Comparison of ENCODE assay signal across 9 cellular contexts in genomic region chr7:131235489-131236317, GRCh38.
DNase-seq lines count a peak whose midpoint lies in the region; ATAC-seq and TF ChIP-seq lines count a peak whose summit lies in the region.
"Had no signal": no experiment of that assay in that cellular context is flagged by ENCODE, and none has a peak within 500 bp of the region (broad histone marks: within the 10 kb centered on the region; RNA-seq: fewer than 3 reads in every experiment).

No MANE protein-coding gene starts in this region.

- H3K4me3 ChIP-seq in mesenchymal stem cell (ENCODE audit: insufficient read depth in 1 of 2, low read depth in 1 of 2, low read length in 2 of 2): peak overlapping the region in 1 of 2 experiments; percentile 1

- H4K8ac ChIP-seq in mesenchymal stem cell (ENCODE audit: low read length): no peak overlapping the region

- H3K18ac ChIP-seq in mesenchymal stem cell (ENCODE audit: low read depth in 1 of 2, low read length in 2 of 2): no peak overlapping the region

- H2BK120ac ChIP-seq in mesenchymal stem cell (ENCODE audit: low read depth, low read length): no peak overlapping the region

- peak; percentile 25 for DNase-seq in DMS 273 (lab: John Stamatoyannopoulos, UW; ENCODE audit: unreplicated experiment)
- DNase-seq in DMS 273 treated with DMSO at 0.1 percent for 48 hours (lab: John Stamatoyannopoulos, UW): no peak
- DNase-seq in activated B cell treated with CpG ODN at 0.5 μM for 24 hours: no peak
- DNase-seq in brain pericyte (ENCODE audit: low read depth, low spot score): peak; percentile 91
- peak; percentile 97 for DNase-seq in mesenchymal stem cell
- peak; percentile 60 to 65 for DNase-seq in stimulated activated CD8-positive, alpha-beta memory T cell treated with anti-CD3 and anti-CD28 coated beads, Interleukin-4, amount 100 ng/mL, for 4 hours (ENCODE audit: low read depth in 2 of 2, low spot score in 1 of 2)
- DNase-seq in SIG-M5 (lab: John Stamatoyannopoulos, UW): no peak

- no peaks in the 10 kb centered on the region for H3K9me3 Mint-ChIP-seq in activated B cell treated with CpG ODN at 0.5 μM for 24 hours

- no peak overlapping the region for H3K4me2 ChIP-seq in mesenchymal stem cell (ENCODE audit: low read length, poor library complexity, severe bottlenecking)

- H3K27ac Mint-ChIP-seq in activated B cell treated with CpG ODN at 0.5 μM for 24 hours: peak overlapping the region; percentile 81

- no peak overlapping the region for H2AFZ ChIP-seq in mesenchymal stem cell (ENCODE audit: low read depth, low read length)

- 55% methylated on average over 11 of the region's 13 CpGs for WGBS in mesenchymal stem cell

- POLR2A ChIA-PET in activated B cell treated with CpG ODN at 0.5 μM for 24 hours (lab: Charles Lee): interaction anchor here (0.8 to 1.5 kb wide), 4 partner anchors 112 to 128 kb away, joined by 3 to 7 read pairs (median 4); no protein-coding TSS in a partner anchor

- ATAC-seq in activated B cell treated with CpG ODN at 0.5 μM for 24 hours (ENCODE audit: low read depth) (peak; percentile 55), GM21423 (IDR thresholded peaks at IDR 0.05; ENCODE audit: unreplicated experiment) (no peak)

- no peaks in the 10 kb centered on the region for H3K27me3 Mint-ChIP-seq in activated B cell treated with CpG ODN at 0.5 μM for 24 hours

- no peak overlapping the region for H3K4me3 Mint-ChIP-seq in activated B cell treated with CpG ODN at 0.5 μM for 24 hours

- H2BK12ac ChIP-seq in mesenchymal stem cell (ENCODE audit: low read length in 2 of 2): no peak overlapping the region

- TF ChIP-seq CTCF in activated B cell treated with CpG ODN at 0.5 μM for 24 hours (IDR thresholded peaks at IDR 0.05): no peak

- peaks cover 2% of the 10 kb centered on the region for H3K36me3 Mint-ChIP-seq in activated B cell treated with CpG ODN at 0.5 μM for 24 hours (ENCODE audit: low read depth)

- no peak overlapping the region for H3K14ac ChIP-seq in mesenchymal stem cell (ENCODE audit: low read length in 2 of 2)

- H2BK5ac ChIP-seq in mesenchymal stem cell (ENCODE audit: low read depth, low read length, poor library complexity, severe bottlenecking): no peak overlapping the region

- H3K23ac ChIP-seq in mesenchymal stem cell (ENCODE audit: low read length in 2 of 2): no peak overlapping the region

- H3K27ac ChIP-seq in mesenchymal stem cell (ENCODE audit: low read length, poor library complexity, severe bottlenecking): peak overlapping the region; percentile 65
- H3K27ac ChIP-seq: 22Rv1 had no signal

- intact Hi-C loops in activated B cell treated with CpG ODN at 0.5 μM for 24 hours (cut with micrococcal nuclease): loop anchor here (1.0 kb wide), 1 partner anchor 124 kb away; no protein-coding TSS in a partner anchor

- H3K4me1 Mint-ChIP-seq in activated B cell treated with CpG ODN at 0.5 μM for 24 hours: peaks cover 25% of the 10 kb centered on the region

- no peaks in the 10 kb centered on the region for H3K79me1 ChIP-seq in mesenchymal stem cell (replicated peaks; ENCODE audit: low read length, poor library complexity, severe bottlenecking)

- H3K9me3 ChIP-seq in mesenchymal stem cell (ENCODE audit: control insufficient read depth, low read length): no peaks in the 10 kb centered on the region

- no peak overlapping the region for H3K4ac ChIP-seq in mesenchymal stem cell (ENCODE audit: low read depth in 1 of 2, low read length in 2 of 2)

- no peaks in the 10 kb centered on the region for H3K36me3 ChIP-seq in mesenchymal stem cell (ENCODE audit: control insufficient read depth in 1 of 2, insufficient read depth in 2 of 2, low read depth in 1 of 2, low read length in 2 of 2)

- peaks cover 4% of the 10 kb centered on the region for H3K4me1 ChIP-seq in mesenchymal stem cell (ENCODE audit: control insufficient read depth, insufficient read depth, low read depth, low read length)

- no peak overlapping the region for H2BK15ac ChIP-seq in mesenchymal stem cell (ENCODE audit: low read depth, poor library complexity, severe bottlenecking)

- no peaks in the 10 kb centered on the region for H3K27me3 ChIP-seq in mesenchymal stem cell (ENCODE audit: control insufficient read depth in 1 of 2, insufficient read depth in 1 of 2, low read length in 2 of 2)

- no peak overlapping the region for H2AK5ac ChIP-seq in mesenchymal stem cell (ENCODE audit: low read length, severe bottlenecking)

- CTCF ChIA-PET in activated B cell treated with CpG ODN at 0.5 μM for 24 hours (lab: Charles Lee): no interaction called here

- no peak overlapping the region for H4K91ac ChIP-seq in mesenchymal stem cell (ENCODE audit: low read length)

- H3K9ac ChIP-seq in mesenchymal stem cell (ENCODE audit: low read length): peak overlapping the region; percentile 82

Comparison
In these comparisons a context has a peak if more than half of its experiments do, and no peak if none do; other contexts are left out.
1. DNase-seq: peak in DMS 273 (single experiment), brain pericyte (single experiment), mesenchymal stem cell (single experiment) and stimulated activated CD8-positive, alpha-beta memory T cell treated with anti-CD3 and anti-CD28 coated beads, Interleukin-4, amount 100 ng/mL, for 4 hours (2 of 2); none in DMS 273 treated with DMSO at 0.1 percent for 48 hours (single experiment), activated B cell treated with CpG ODN at 0.5 μM for 24 hours (single experiment) and SIG-M5 (single experiment).